ENCODE assay signal across 13 cellular contexts in the genomic region with DNA sequence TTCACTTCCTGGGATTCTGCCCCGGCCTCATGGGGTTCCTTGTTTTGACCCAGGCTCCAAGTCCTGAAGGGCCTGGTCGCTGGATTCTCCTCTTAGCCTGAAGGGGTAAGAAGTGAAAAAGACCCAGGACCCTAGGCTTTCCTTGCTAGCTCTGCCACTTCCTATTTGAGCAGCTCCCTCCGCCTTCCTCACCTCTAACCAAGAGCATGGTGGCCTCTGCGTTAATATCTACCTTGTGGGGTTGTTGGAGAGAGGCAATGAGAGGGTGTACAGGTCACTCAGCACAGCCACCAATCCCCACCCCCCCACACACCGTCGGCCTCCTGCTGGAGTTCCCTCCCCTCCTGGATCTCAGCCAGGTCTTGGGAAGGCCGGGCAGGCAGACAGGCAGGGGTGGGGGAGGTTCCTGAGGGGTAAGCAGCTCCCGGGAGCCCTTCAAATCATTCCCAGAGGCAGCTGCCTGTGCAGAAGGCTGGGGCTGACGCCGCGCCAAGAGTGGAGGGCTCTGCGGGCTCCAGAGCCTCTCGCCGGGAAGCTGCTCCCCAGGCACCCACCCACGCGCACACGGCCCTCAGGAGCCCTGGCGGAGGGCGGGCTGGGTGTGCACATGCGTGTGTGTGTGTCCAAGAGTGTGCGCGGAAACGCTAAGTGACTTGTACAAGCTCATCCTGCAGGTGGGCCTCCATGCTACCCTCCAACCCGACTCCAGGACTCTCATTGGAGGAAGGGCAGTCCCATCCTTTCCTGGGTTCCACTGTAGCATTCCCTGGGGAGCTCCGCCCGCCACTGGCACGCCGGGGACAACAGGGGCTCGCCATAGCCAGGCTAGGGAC. TPM values are rescaled to one million over a fixed set of nuclear protein-coding genes. Genes with fewer than 3 reads are reported as not detected.
A peak's percentile ranks its signal among the peaks of the same experiment; 100 is the strongest.
DNase-seq lines count a peak whose midpoint lies in the region; ATAC-seq, FAIRE-seq and TF ChIP-seq lines count a peak whose summit lies in the region.
"Had no signal": no experiment of that assay in that cellular context is flagged by ENCODE, and none has a peak within 500 bp of the region (broad histone marks: within the 10 kb centered on the region; RNA-seq: fewer than 3 reads in every experiment).

No MANE protein-coding gene starts in this region.

- FAIRE-seq in RCC 7860 (lab: Jason Lieb, UNC) = no peak

- H3K4me3 ChIP-seq in left ventricle myocardium inferior = no peak overlapping the region
- H3K4me3 ChIP-seq: prostate gland had no signal

- intact Hi-C loops in Right ventricle myocardium superior (cut with DNase I) = no loop called here
- intact Hi-C loops in left ventricle myocardium inferior (cut with micrococcal nuclease) = no loop called here

- peaks cover 4% of the 10 kb centered on the region for H3K4me1 ChIP-seq in left ventricle myocardium inferior
- H3K4me1 ChIP-seq: prostate gland had no signal

- DNase-seq in Right ventricle myocardium superior (peak; percentile 27), left ventricle myocardium inferior (no peak), NCI-H345 treated with DMSO at 0.1 percent for 48 hours (lab: John Stamatoyannopoulos, UW; ENCODE audit: unreplicated experiment) (peak; percentile 89), iPS-NIHi11 (ENCODE audit: low spot score) (peak; percentile 82), ureter (ENCODE audit: low spot score) (peak; percentile 40), RCC 7860 (ENCODE audit: low spot score) (no peak), AML-193 (lab: John Stamatoyannopoulos, UW) (no peak)
- DNase-seq: brain microvascular endothelial cell, left cardiac atrium, SIG-M5 had no signal

- no peaks in the 10 kb centered on the region for H3K9me3 ChIP-seq in left ventricle myocardium inferior (replicated peaks)
- H3K9me3 ChIP-seq: prostate gland had no signal

- no peaks in the 10 kb centered on the region for H3K36me3 ChIP-seq in left ventricle myocardium inferior
- H3K36me3 ChIP-seq: brain microvascular endothelial cell, prostate gland had no signal

- no peak for TF ChIP-seq POLR2A in GM18505 (IDR thresholded peaks at IDR 0.05; ENCODE audit: borderline replicate concordance, extremely low read depth, insufficient read depth, insufficient read length)

- ATAC-seq in Right ventricle myocardium superior (ENCODE audit: poor library complexity) (no peak), GM18505 (IDR thresholded peaks at IDR 0.05; ENCODE audit: unreplicated experiment) (no peak)

- TF ChIP-seq CTCF in left ventricle myocardium inferior (IDR thresholded peaks at IDR 0.05; ENCODE audit: borderline replicate concordance) = no peak

- peaks cover 90% of the 10 kb centered on the region for H3K27me3 ChIP-seq in left ventricle myocardium inferior (ENCODE audit: low read depth)

- H3K27ac ChIP-seq in left ventricle myocardium inferior (replicated peaks) = no peak overlapping the region
- H3K27ac ChIP-seq: brain microvascular endothelial cell, prostate gland had no signal

RNA-seq across cellular contexts. Expression of gene INHBB, which starts 50.0 kb away (rescaled TPM):
- total RNA-seq in Right ventricle myocardium superior (8.2 TPM), left ventricle myocardium inferior (3.2 TPM), ureter (10.8 TPM)
- total RNA-seq: fibroblast of lung had no signal

Comparison
In these comparisons a context has a peak if more than half of its experiments do, and no peak if none do; other contexts are left out.
1. DNase-seq: peak in Right ventricle myocardium superior (single experiment), NCI-H345 treated with DMSO at 0.1 percent for 48 hours (single experiment), iPS-NIHi11 (single experiment) and ureter (single experiment); none in left ventricle myocardium inferior (single experiment), RCC 7860 (single experiment) and AML-193 (0 of 2).